ENCODE assay signal across 8 cellular contexts in genomic region chr12:14774944-14775651, GRCh38. TPM values are rescaled to one million over a fixed set of nuclear protein-coding genes. Genes with fewer than 3 reads are reported as not detected.
A peak's percentile ranks its signal among the peaks of the same experiment; 100 is the strongest.
DNase-seq lines count a peak whose midpoint lies in the region; TF ChIP-seq lines count a peak whose summit lies in the region.

No MANE protein-coding gene starts in this region.

- H3K79me2 ChIP-seq in mesendoderm (ENCODE audit: control insufficient read depth, insufficient read depth, low read length), result no peaks in the 10 kb centered on the region

- H3K4me1 ChIP-seq in HUES6 (ENCODE audit: control insufficient read depth, insufficient read depth, low read length), result peaks cover 23% of the 10 kb centered on the region
- no peaks in the 10 kb centered on the region for H3K4me1 ChIP-seq in endodermal cell (ENCODE audit: control insufficient read depth, insufficient read depth, low read length)
- no peaks in the 10 kb centered on the region for H3K4me1 ChIP-seq in mesendoderm (ENCODE audit: control insufficient read depth, low read depth, low read length)

- intact Hi-C loops in activated CD4-positive, alpha-beta memory T cell treated with anti-CD3 and anti-CD28 coated beads for 36 hours (cut with micrococcal nuclease), result loop anchor here (2.0 to 5.0 kb wide), 6 partner anchors 50 to 788 kb away; no protein-coding TSS in a partner anchor

- no peak overlapping the region for H3K18ac ChIP-seq in mesendoderm (ENCODE audit: low read length)

- H3K4me2 ChIP-seq in mesendoderm (ENCODE audit: low read length), result peak overlapping the region; percentile 71

- no peak overlapping the region for H4K8ac ChIP-seq in mesendoderm (ENCODE audit: low read depth, low read length)

- POLR2A ChIA-PET in AG04450 (lab: Yijun Ruan, JAX), result interaction anchor here (1.1 to 2.2 kb wide), 4 partner anchors 19 to 221 kb away, joined by 3 to 11 read pairs (median 6); partner anchors contain the start of genes C12orf60 and WBP11
- POLR2A ChIA-PET in activated CD4-positive, alpha-beta memory T cell treated with anti-CD3 and anti-CD28 coated beads for 36 hours (lab: Charles Lee), result interaction anchor here (0.6 to 8.1 kb wide), 12 partner anchors 20 to 407 kb away, joined by 3 to 95 read pairs (median 4); partner anchors contain the start of genes ARHGDIB, C12orf60 and WBP11

- H2AK5ac ChIP-seq in mesendoderm (ENCODE audit: low read length), result no peak overlapping the region

- H3K27ac Mint-ChIP-seq in activated CD4-positive, alpha-beta memory T cell treated with anti-CD3 and anti-CD28 coated beads for 36 hours, result peak overlapping the region; percentile 93
- peak overlapping the region; percentile 96 for H3K27ac Mint-ChIP-seq in endodermal cell

- no peak overlapping the region for H4K5ac ChIP-seq in mesendoderm (ENCODE audit: low read length)

- H3K9me3 ChIP-seq in AG04450 (ENCODE audit: control insufficient read depth, insufficient read depth, low read length) (peaks cover 8% of the 10 kb centered on the region), HUES6 (ENCODE audit: control insufficient read depth, insufficient read depth, low read depth, low read length) (no peaks in the 10 kb centered on the region), endodermal cell (ENCODE audit: control insufficient read depth, low read length) (no peaks in the 10 kb centered on the region)

- peak overlapping the region; percentile 92 for H3K56ac ChIP-seq in mesendoderm (ENCODE audit: low read length)

- no peak overlapping the region for H2BK120ac ChIP-seq in mesendoderm (ENCODE audit: low read depth, low read length)

- WGBS in endodermal cell (ENCODE audit: insufficient coverage in 1 of 2, insufficient read length in 1 of 2), 2 experiments, result 9 to 45% methylated on average over 7 to 33 of the region's 33 CpGs
- no CpG with 5 or more reads among the region's 33 CpGs for WGBS in mesendoderm (ENCODE audit: extremely low coverage, insufficient coverage, low lambda C conversion rate)

- H3K9ac ChIP-seq in HUES6 (ENCODE audit: low read length), result peak overlapping the region; percentile 86
- H3K9ac ChIP-seq in endodermal cell (ENCODE audit: extremely low read depth, low read length, poor library complexity, severe bottlenecking), result peak overlapping the region; percentile 61
- peak overlapping the region; percentile 83 for H3K9ac ChIP-seq in mesendoderm (ENCODE audit: low read length)

- no peaks in the 10 kb centered on the region for H3K27me3 Mint-ChIP-seq in activated CD4-positive, alpha-beta memory T cell treated with anti-CD3 and anti-CD28 coated beads for 36 hours
- H3K27me3 Mint-ChIP-seq in endodermal cell (ENCODE audit: insufficient read depth), result no peaks in the 10 kb centered on the region

- no peak overlapping the region for H2BK5ac ChIP-seq in mesendoderm (ENCODE audit: low read length)

- peak overlapping the region; percentile 87 for H3K4me3 ChIP-seq in AG04450 (ENCODE audit: low read depth, low read length)
- peak overlapping the region; percentile 86 for H3K4me3 ChIP-seq in HUES6 (ENCODE audit: low read depth, low read length)
- H3K4me3 ChIP-seq in endodermal cell (ENCODE audit: low read length), result peak overlapping the region; percentile 85
- peak overlapping the region; percentile 78 for H3K4me3 ChIP-seq in mesendoderm (ENCODE audit: low read length)

- no peak overlapping the region for H3K23ac ChIP-seq in mesendoderm (ENCODE audit: low read length)

- TF ChIP-seq CTCF in AG04450 (IDR thresholded peaks at IDR 0.05; ENCODE audit: low read depth, low read length) (no peak), endodermal cell (conservative IDR thresholded peaks at IDR 0.05) (no peak)

- no peaks in the 10 kb centered on the region for H3K36me3 ChIP-seq in HUES6 (ENCODE audit: control insufficient read depth, insufficient read depth, low read length)
- no peaks in the 10 kb centered on the region for H3K36me3 ChIP-seq in endodermal cell (ENCODE audit: control insufficient read depth, insufficient read depth, low read length)
- no peaks in the 10 kb centered on the region for H3K36me3 ChIP-seq in mesendoderm (ENCODE audit: control insufficient read depth, insufficient read depth, low read length)

- H3K27me3 ChIP-seq in AG04450 (ENCODE audit: control insufficient read depth, insufficient read depth, low read length), result no peaks in the 10 kb centered on the region
- no peaks in the 10 kb centered on the region for H3K27me3 ChIP-seq in HUES6 (ENCODE audit: control insufficient read depth, insufficient read depth, low read length)
- H3K27me3 ChIP-seq in endodermal cell (ENCODE audit: control insufficient read depth, insufficient read depth, low read length, poor library complexity, severe bottlenecking), result no peaks in the 10 kb centered on the region
- no peaks in the 10 kb centered on the region for H3K27me3 ChIP-seq in mesendoderm (ENCODE audit: insufficient read depth, low read length, poor library complexity)

- CTCF ChIA-PET in AG04450 (lab: Charles Lee), result interaction anchor here (1.1 to 5.2 kb wide), 3 partner anchors 9 to 221 kb away, joined by 3 to 27 read pairs (median 5); no protein-coding TSS in a partner anchor
- CTCF ChIA-PET in activated CD4-positive, alpha-beta memory T cell treated with anti-CD3 and anti-CD28 coated beads for 36 hours (lab: Charles Lee), result interaction anchor here (0.5 to 2.4 kb wide), 7 partner anchors 9 to 221 kb away, joined by 3 to 17 read pairs (median 4); partner anchors contain the start of genes C12orf60, ERP27 and WBP11

- peaks cover 12% of the 10 kb centered on the region for H3K36me3 Mint-ChIP-seq in activated CD4-positive, alpha-beta memory T cell treated with anti-CD3 and anti-CD28 coated beads for 36 hours
- no peaks in the 10 kb centered on the region for H3K36me3 Mint-ChIP-seq in endodermal cell (ENCODE audit: low read depth)

- no peak overlapping the region for H3K4ac ChIP-seq in mesendoderm (ENCODE audit: low read depth, low read length)

- DNase-seq in AG04450 (ENCODE audit: low read depth, low spot score) (no peak), endodermal cell (no peak), mesendoderm (peak; percentile 42), stromal cell of bone marrow (ENCODE audit: low read depth) (peak; percentile 70), DMS 273 treated with DMSO at 0.1 percent for 48 hours (lab: John Stamatoyannopoulos, UW) (no peak), NAMALWA (ENCODE audit: low spot score) (no peak)
- DNase-seq in activated CD4-positive, alpha-beta memory T cell treated with anti-CD3 and anti-CD28 coated beads for 36 hours, result peak; percentile 54

- no peaks in the 10 kb centered on the region for H3K79me1 ChIP-seq in mesendoderm (ENCODE audit: low read length)

- peaks cover 24% of the 10 kb centered on the region for H3K4me1 Mint-ChIP-seq in activated CD4-positive, alpha-beta memory T cell treated with anti-CD3 and anti-CD28 coated beads for 36 hours (ENCODE audit: low read depth)
- H3K4me1 Mint-ChIP-seq in endodermal cell, result peaks cover 38% of the 10 kb centered on the region

- H3K9me3 Mint-ChIP-seq in activated CD4-positive, alpha-beta memory T cell treated with anti-CD3 and anti-CD28 coated beads for 36 hours, result no peaks in the 10 kb centered on the region
- H3K9me3 Mint-ChIP-seq in endodermal cell, result no peaks in the 10 kb centered on the region

- H3K27ac ChIP-seq in AG04450 (ENCODE audit: low read depth, low read length), result peak overlapping the region; percentile 91
- H3K27ac ChIP-seq in HUES6 (ENCODE audit: low read depth, low read length), result no peak overlapping the region; the same call in 1 of the 2 replicates
- H3K27ac ChIP-seq in endodermal cell (ENCODE audit: low read depth, low read length), result no peak overlapping the region
- H3K27ac ChIP-seq in mesendoderm (ENCODE audit: low read depth, low read length), result no peak overlapping the region

- H2BK15ac ChIP-seq in mesendoderm (replicated peaks; ENCODE audit: low read depth), result no peak overlapping the region

- H3K4me3 Mint-ChIP-seq in activated CD4-positive, alpha-beta memory T cell treated with anti-CD3 and anti-CD28 coated beads for 36 hours, result peak overlapping the region; percentile 97
- peak overlapping the region; percentile 93 for H3K4me3 Mint-ChIP-seq in endodermal cell

RNA-seq across cellular contexts. Expression of gene WBP11, which starts 28.2 kb away (rescaled TPM):
- polyA plus RNA-seq in AG04450 (2011; rRNA removed), result 13.2 and 16.5 TPM in 2 replicates
- 7.7 and 9.9 TPM in 2 replicates for polyA minus RNA-seq in AG04450 (2011; rRNA and poly(A)+ RNA removed)
- total RNA-seq in activated CD4-positive, alpha-beta memory T cell treated with anti-CD3 and anti-CD28 coated beads for 36 hours, result 100 to 1,000 TPM; 131 to 134 TPM
- 100 to 1,000 TPM in 1 of 2 donors, 10 to 100 TPM in 1; 97.4 to 150 TPM for total RNA-seq in endodermal cell
- 56.6 TPM for polyA plus RNA-seq in endodermal cell (2013, experiment 1 of 2)
- 63.5 TPM for polyA plus RNA-seq in endodermal cell (2013, experiment 2 of 2)
- polyA plus RNA-seq in mesendoderm (2013, experiment 1 of 2), result 121 TPM
- polyA plus RNA-seq in mesendoderm (2013, experiment 2 of 2), result 119 TPM

RNA-seq across cellular contexts. Expression of gene C12orf60, which starts 28.4 kb away (rescaled TPM):
- polyA plus RNA-seq in AG04450 (2011; rRNA removed), result 0.57 and 1.0 TPM in 2 replicates
- polyA minus RNA-seq in AG04450 (2011; rRNA and poly(A)+ RNA removed), result 0.35 and 0.46 TPM in 2 replicates
- 1 to 10 TPM; 3.3 to 3.4 TPM for total RNA-seq in activated CD4-positive, alpha-beta memory T cell treated with anti-CD3 and anti-CD28 coated beads for 36 hours
- total RNA-seq in endodermal cell, result 1 to 10 TPM; 2.5 to 3.3 TPM
- 4.3 TPM for polyA plus RNA-seq in endodermal cell (2013, experiment 1 of 2)
- 4.2 TPM for polyA plus RNA-seq in endodermal cell (2013, experiment 2 of 2)
- 2.2 TPM for polyA plus RNA-seq in mesendoderm (2013, experiment 1 of 2)
- polyA plus RNA-seq in mesendoderm (2013, experiment 2 of 2), result 2.1 TPM

RNA-seq across cellular contexts. Expression of gene SMCO3, which starts 38.9 kb away (rescaled TPM):
- polyA plus RNA-seq in AG04450 (2011; rRNA removed), result 0.05 TPM in 1 of 2 replicates, not detected in the other
- not detected in 2 replicates for polyA minus RNA-seq in AG04450 (2011; rRNA and poly(A)+ RNA removed)
- total RNA-seq in activated CD4-positive, alpha-beta memory T cell treated with anti-CD3 and anti-CD28 coated beads for 36 hours, result not detected
- total RNA-seq in endodermal cell, result not detected
- polyA plus RNA-seq in endodermal cell (2013, experiment 1 of 2), result not detected
- not detected for polyA plus RNA-seq in endodermal cell (2013, experiment 2 of 2)
- not detected for polyA plus RNA-seq in mesendoderm (2013, experiment 1 of 2)
- polyA plus RNA-seq in mesendoderm (2013, experiment 2 of 2), result not detected

Comparison
In these comparisons a context has a peak if more than half of its experiments do, and no peak if none do; other contexts are left out.
1. DNase-seq: peak in activated CD4-positive, alpha-beta memory T cell treated with anti-CD3 and anti-CD28 coated beads for 36 hours (single experiment), mesendoderm (single experiment) and stromal cell of bone marrow (single experiment); none in AG04450 (single experiment), endodermal cell (single experiment), DMS 273 treated with DMSO at 0.1 percent for 48 hours (single experiment) and NAMALWA (single experiment).
2. Peak in every context shown above with its lines, with median percentiles within 50 percentile points of each other: H3K4me3 ChIP-seq and H3K9ac ChIP-seq.